In genomic region chr15:81190922-81191507, GRCh38 we compare ENCODE assay signal across 23 cellular contexts. TPM values are rescaled to one million over a fixed set of nuclear protein-coding genes. Genes with fewer than 3 reads are reported as not detected.
DNase-seq lines count a peak whose midpoint lies in the region; ATAC-seq and TF ChIP-seq lines count a peak whose summit lies in the region.
"Had no signal": no experiment of that assay in that cellular context is flagged by ENCODE, and none has a peak within 500 bp of the region (broad histone marks: within the 10 kb centered on the region; RNA-seq: fewer than 3 reads in every experiment).

No MANE protein-coding gene starts in this region.

- H3K36me3 ChIP-seq in left lung = no peaks in the 10 kb centered on the region
- H3K36me3 ChIP-seq in stomach = no peaks in the 10 kb centered on the region
- H3K36me3 ChIP-seq: WERI-Rb-1 had no signal

- 76 to 85% (median 79%) methylated on average over 3 of the region's 3 CpGs for WGBS in stomach, 5 donors

- H3K27me3 Mint-ChIP-seq in Calu3 (ENCODE audit: unreplicated experiment) = peaks cover 91% of the 10 kb centered on the region

- H3K27me3 ChIP-seq in left lung (no peaks in the 10 kb centered on the region), stomach (no peaks in the 10 kb centered on the region)

- TF ChIP-seq POLR2A in stomach (IDR thresholded peaks at IDR 0.05) = no peak

- in situ Hi-C loops in GM13976 (cut with MboI; ENCODE audit: low sequenced_read_pairs, unreplicated experiment) = no loop called here

- no peaks in the 10 kb centered on the region for H3K4me1 Mint-ChIP-seq in Calu3 (ENCODE audit: low read depth, unreplicated experiment)
- H3K4me1 Mint-ChIP-seq: stimulated activated naive B cell treated with anti-CD40 and anti-IgM and Interleukin-4, amounts not matched to agents 10 μg/mL and 1 μg/mL and 100 μg/mL, for 72 hours had no signal

- H3K4me3 ChIP-seq in left lung (no peak overlapping the region), stomach (no peak overlapping the region)

- no peaks in the 10 kb centered on the region for H3K36me3 Mint-ChIP-seq in Calu3 (ENCODE audit: insufficient read depth, unreplicated experiment)
- H3K36me3 Mint-ChIP-seq: activated naive CD8-positive, alpha-beta T cell; stimulated activated naive B cell treated with anti-CD40 and anti-IgM and Interleukin-4, amounts not matched to agents 10 μg/mL and 1 μg/mL and 100 μg/mL, for 72 hours had no signal

- no peaks in the 10 kb centered on the region for H3K4me1 ChIP-seq in left lung
- H3K4me1 ChIP-seq in stomach = peaks cover 0 to 18% (median 8%) of the 10 kb centered on the region in 4 donors

- ATAC-seq in Right ventricle myocardium superior (ENCODE audit: poor library complexity) (peak; percentile 26), left lung (no peak), HG02885 (IDR thresholded peaks at IDR 0.05; ENCODE audit: poor library complexity, unreplicated experiment) (no peak), GM21723 (IDR thresholded peaks at IDR 0.05; ENCODE audit: unreplicated experiment) (no peak)
- ATAC-seq: stimulated activated naive B cell treated with anti-CD40 and anti-IgM and Interleukin-4, amounts not matched to agents 10 μg/mL and 1 μg/mL and 100 μg/mL, for 72 hours had no signal

- CTCF ChIA-PET in Calu3 (lab: Charles Lee) = interaction anchor here (1.4 kb wide), 1 partner anchor 84 kb away, joined by 3 read pairs; no protein-coding TSS in a partner anchor

- TF ChIP-seq EP300 in stomach (IDR thresholded peaks at IDR 0.05) = no peak

- no peak for TF ChIP-seq CTCF in left lung (IDR thresholded peaks at IDR 0.05)
- TF ChIP-seq CTCF in stomach (IDR thresholded peaks at IDR 0.05) = no peak
- TF ChIP-seq CTCF in Calu3 (IDR thresholded peaks at IDR 0.05; ENCODE audit: unreplicated experiment) = no peak
- TF ChIP-seq CTCF in GM13976 (IDR thresholded peaks at IDR 0.05; ENCODE audit: borderline replicate concordance, control extremely low read depth, extremely low read depth, insufficient read depth, missing control alignments) = no peak

- no peaks in the 10 kb centered on the region for H3K9me3 ChIP-seq in left lung
- no peaks in the 10 kb centered on the region for H3K9me3 ChIP-seq in stomach

- H3K27ac Mint-ChIP-seq in Calu3 (ENCODE audit: unreplicated experiment) = no peak overlapping the region
- H3K27ac Mint-ChIP-seq: activated CD4-positive, alpha-beta memory T cell treated with anti-CD3 and anti-CD28 coated beads, Interleukin-2, amount 10 ng/mL, durations not matched to agents 7 days and 5 days; activated naive CD8-positive, alpha-beta T cell; nephron progenitor cell; stimulated activated naive B cell treated with anti-CD40 and anti-IgM and Interleukin-4, amounts not matched to agents 10 μg/mL and 1 μg/mL and 100 μg/mL, for 72 hours had no signal

- no peak for DNase-seq in Right ventricle myocardium superior
- DNase-seq in cardiac septum (ENCODE audit: low spot score) = no peak
- no peak for DNase-seq in left lung
- no peak for DNase-seq in stomach
- DNase-seq in Calu3 = no peak
- no peak for DNase-seq in GM13976 (ENCODE audit: low spot score)
- DNase-seq: 8988T; activated CD4-positive, alpha-beta memory T cell treated with anti-CD3 and anti-CD28 coated beads, Interleukin-2, amount 10 ng/mL, durations not matched to agents 7 days and 5 days; head of caudate nucleus; NCI-H1048; NCI-H2081; NCI-H510A; nephron progenitor cell; stimulated activated naive B cell treated with anti-CD40 and anti-IgM and Interleukin-4, amounts not matched to agents 10 μg/mL and 1 μg/mL and 100 μg/mL, for 72 hours; T-helper 1 cell; WERI-Rb-1 had no signal

- H3K4me3 Mint-ChIP-seq in Calu3 (ENCODE audit: low read depth, unreplicated experiment) = no peak overlapping the region
- H3K4me3 Mint-ChIP-seq: activated CD4-positive, alpha-beta memory T cell treated with anti-CD3 and anti-CD28 coated beads, Interleukin-2, amount 10 ng/mL, durations not matched to agents 7 days and 5 days; activated naive CD8-positive, alpha-beta T cell; nephron progenitor cell; stimulated activated naive B cell treated with anti-CD40 and anti-IgM and Interleukin-4, amounts not matched to agents 10 μg/mL and 1 μg/mL and 100 μg/mL, for 72 hours had no signal

- BruUV-seq in Calu3 (replicated peaks; lab: Mats Ljungman, UMichigan) = no TSS peak

- intact Hi-C loops in Right ventricle myocardium superior (cut with DNase I) = no loop called here
- intact Hi-C loops in cardiac septum (cut with DNase I) = loop anchor here (5.0 kb wide), 1 partner anchor 36 kb away; no protein-coding TSS in a partner anchor
- intact Hi-C loops in left lung (cut with DNase I) = no loop called here
- intact Hi-C loops in stomach (cut with DNase I; ENCODE audit: low total_unique reads) = no loop called here
- intact Hi-C loops in Calu3 (cut with micrococcal nuclease; ENCODE audit: unreplicated experiment) = no loop called here

- H3K27ac ChIP-seq in left lung = peak overlapping the region; percentile 25 to 72
- H3K27ac ChIP-seq in stomach = peak overlapping the region in 4 of 5 donors; percentile 68 to 82 (median 69)
- H3K27ac ChIP-seq: KMS-11, WERI-Rb-1 had no signal

- no peaks in the 10 kb centered on the region for H3K9me3 Mint-ChIP-seq in Calu3 (ENCODE audit: low read depth, unreplicated experiment)
- H3K9me3 Mint-ChIP-seq: activated CD4-positive, alpha-beta memory T cell treated with anti-CD3 and anti-CD28 coated beads, Interleukin-2, amount 10 ng/mL, durations not matched to agents 7 days and 5 days; nephron progenitor cell; stimulated activated naive B cell treated with anti-CD40 and anti-IgM and Interleukin-4, amounts not matched to agents 10 μg/mL and 1 μg/mL and 100 μg/mL, for 72 hours had no signal

RNA-seq across cellular contexts. Expression of gene IL16, which starts 5.7 kb away (rescaled TPM):
- 2.7 TPM for total RNA-seq in Right ventricle myocardium superior
- total RNA-seq in cardiac septum = 2.5 TPM
- 10 to 100 TPM; 22.0 to 34.3 TPM for total RNA-seq in left lung
- total RNA-seq in stomach = 10 to 100 TPM in 3 of 5 donors, 1 to 10 TPM in 2; 4.9 to 21.0 (median 13.3) TPM
- 10 to 100 TPM in 1 of 3 donors, 1 to 10 TPM in 2; 5.8 to 10.2 (median 6.9) TPM for polyA plus RNA-seq in stomach
- not detected in 2 replicates for total RNA-seq in Calu3 (2022)
- total RNA-seq: G401 had no signal

RNA-seq across cellular contexts. Expression of gene CFAP161, which starts 56.9 kb away (rescaled TPM):
- 0.30 TPM for total RNA-seq in Right ventricle myocardium superior
- total RNA-seq in cardiac septum = 1.7 TPM
- 1 to 10 TPM in 1 of 2 donors, under 1 TPM in 1; 0.64 to 1.9 TPM for total RNA-seq in left lung
- 1 to 10 TPM in 1 of 5 donors, not detected in 4; 2.6 TPM for total RNA-seq in stomach
- under 1 TPM in 1 of 3 donors, not detected in 2; 0.19 TPM for polyA plus RNA-seq in stomach
- not detected in 2 replicates for total RNA-seq in Calu3 (2022)
- total RNA-seq: activated CD4-positive, alpha-beta memory T cell treated with anti-CD3 and anti-CD28 coated beads, Interleukin-2, amount 10 ng/mL, durations not matched to agents 7 days and 5 days; epithelial cell of proximal tubule; G401 had no signal
- polyA plus RNA-seq: BJ had no signal
